ENCODE assay signal across 8 cellular contexts in the genomic region with DNA sequence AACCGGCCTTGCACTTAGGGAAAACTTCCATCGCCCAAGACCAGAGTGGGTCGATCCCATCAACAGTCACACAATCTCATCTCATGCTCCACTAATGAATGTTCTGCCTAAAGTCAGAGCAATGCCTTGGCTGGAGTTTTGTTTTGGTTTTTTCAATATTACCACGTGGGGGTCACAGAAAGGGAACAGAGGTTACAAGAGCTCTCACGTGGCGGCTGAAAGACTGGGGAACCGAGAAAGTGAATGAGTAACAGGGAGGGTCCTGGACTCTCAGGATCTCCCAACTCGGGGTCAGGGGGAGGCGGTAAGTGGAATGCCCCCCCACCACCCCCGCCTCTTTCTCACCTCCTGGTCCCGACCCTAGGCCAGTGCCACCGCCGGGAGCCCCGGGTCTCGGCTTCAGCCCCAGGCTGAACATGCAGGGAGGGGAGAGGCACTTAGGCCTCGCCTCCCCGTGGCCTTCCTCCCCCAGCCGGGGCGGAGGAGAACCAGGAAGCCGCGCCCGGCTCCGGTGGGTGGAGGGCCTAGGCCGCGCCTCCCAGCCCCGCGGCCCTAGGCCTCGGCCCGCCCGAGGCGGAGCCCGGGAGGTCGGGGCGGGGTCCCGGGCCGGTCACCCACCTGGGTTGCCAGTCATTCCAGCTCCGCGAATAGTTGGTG.
DNase-seq lines count a peak whose midpoint lies in the region; ATAC-seq, FAIRE-seq and TF ChIP-seq lines count a peak whose summit lies in the region.
"Not testable (repeated sequence)": the region's sequence is repeated elsewhere in the genome, so short reads cannot be mapped to it uniquely, and the experiment has no call there.

No MANE protein-coding gene starts in this region.

- peak overlapping the region; percentile 94 for H3K27ac ChIP-seq in HepG2 (ENCODE audit: extremely low read length, insufficient read depth, low read length)

- not testable (repeated sequence) for H4K20me1 ChIP-seq in HepG2 (ENCODE audit: insufficient read depth, low read length)

- ATAC-seq in GM19463 (IDR thresholded peaks at IDR 0.05; ENCODE audit: unreplicated experiment) (peak; percentile 40), HG03135 (IDR thresholded peaks at IDR 0.05; ENCODE audit: unreplicated experiment) (peak; percentile 35), HepG2 (peak; percentile 86)

- H3K36me3 ChIP-seq in BJ (ENCODE audit: control insufficient read depth, insufficient read depth, low read length); HepG2 (replicated peaks in 1 of 2; ENCODE audit: control insufficient read depth in 1 of 2, insufficient read depth in 2 of 2, low read length in 2 of 2): not testable (repeated sequence)

- FAIRE-seq in HepG2 (lab: Jason Lieb, UNC) = not testable (repeated sequence)

- H3K4me2 ChIP-seq in HepG2 (ENCODE audit: low read depth, low read length) = peak overlapping the region; percentile 55

- TF ChIP-seq POLR2A in HepG2 (IDR thresholded peaks at IDR 0.05; ENCODE audit: insufficient read depth in 1 of 2, low read depth in 2 of 2, low read length in 2 of 2) = not testable (repeated sequence)

- intact Hi-C loops in HepG2 (cut with micrococcal nuclease; ENCODE audit: unreplicated experiment) = not testable (repeated sequence)

- not testable (repeated sequence) for TF ChIP-seq CTCF in BJ (IDR thresholded peaks at IDR 0.05; ENCODE audit: insufficient read depth, low read depth, low read length); HepG2 (CRISPR knock-in tag; IDR thresholded peaks at IDR 0.05)

- H2AFZ ChIP-seq in HepG2 (ENCODE audit: low read length) = not testable (repeated sequence)

- not testable (repeated sequence) for H3K9me3 Mint-ChIP-seq in activated CD4-positive, alpha-beta memory T cell treated with anti-CD3 and anti-CD28 coated beads, Interleukin-2, amount 10 ng/mL, durations not matched to agents 7 days and 5 days

- not testable (repeated sequence) for DNase-seq in BJ (ENCODE audit: low read depth)
- peak; percentile 31 for DNase-seq in NCI-H510A treated with DMSO at 0.1 percent for 48 hours (lab: John Stamatoyannopoulos, UW)
- DNase-seq in activated CD4-positive, alpha-beta memory T cell treated with anti-CD3 and anti-CD28 coated beads, Interleukin-2, amount 10 ng/mL, durations not matched to agents 7 days and 5 days = peak; percentile 78
- peak; percentile 54 for DNase-seq in effector CD4-positive, alpha-beta T cell
- peak; percentile 62 for DNase-seq in HepG2 (ENCODE audit: low spot score)
- peak in 2 of 3 donors; percentile 43 to 53 for DNase-seq in stimulated activated CD4-positive, alpha-beta T cell treated with anti-CD3 and anti-CD28 coated beads, Interleukin-12 subunit alpha, Interleukin-12 subunit beta, amount 100 ng/mL, for 48 hours (ENCODE audit: low read depth in 2 of 3, low spot score in 1 of 3)

- H3K9ac ChIP-seq in HepG2 (ENCODE audit: insufficient read depth, low read depth, low read length) = peak overlapping the region; percentile 93

- H3K9me3 ChIP-seq in HepG2 (ENCODE audit: low read length) = not testable (repeated sequence)

- not testable (repeated sequence) for H3K27me3 Mint-ChIP-seq in activated CD4-positive, alpha-beta memory T cell treated with anti-CD3 and anti-CD28 coated beads, Interleukin-2, amount 10 ng/mL, durations not matched to agents 7 days and 5 days

- not testable (repeated sequence) for TF ChIP-seq EP300 in HepG2 (IDR thresholded peaks at IDR 0.05; ENCODE audit: low read depth in 2 of 2, low read length in 2 of 2); HepG2 (CRISPR knock-in tag; IDR thresholded peaks at IDR 0.05; ENCODE audit: borderline replicate concordance)

- H3K4me3 Mint-ChIP-seq in activated CD4-positive, alpha-beta memory T cell treated with anti-CD3 and anti-CD28 coated beads, Interleukin-2, amount 10 ng/mL, durations not matched to agents 7 days and 5 days = peak overlapping the region; percentile 96

- in situ Hi-C loops in HepG2 (cut with HindIII; ENCODE audit: extremely low pct_ligation_motif_present, low pct_unique_long_range_greater_than_20kb) = loop anchor here (25.0 kb wide), 1 partner anchor 743 kb away; no protein-coding TSS in a partner anchor

- H3K4me1 ChIP-seq in HepG2 (ENCODE audit: insufficient read depth, low read length) = peaks cover 35% of the 10 kb centered on the region

- peaks cover 36% of the 10 kb centered on the region for H3K79me2 ChIP-seq in HepG2 (ENCODE audit: insufficient read depth, low read length)

- peak overlapping the region; percentile 90 for H3K27ac Mint-ChIP-seq in activated CD4-positive, alpha-beta memory T cell treated with anti-CD3 and anti-CD28 coated beads, Interleukin-2, amount 10 ng/mL, durations not matched to agents 7 days and 5 days

- TF ChIP-seq RAD21 in HepG2 (CRISPR knock-in tag; IDR thresholded peaks at IDR 0.05) = not testable (repeated sequence)

- peak overlapping the region; percentile 69 for H3K4me3 ChIP-seq in BJ (ENCODE audit: low read depth, low read length)
- H3K4me3 ChIP-seq in HepG2 (replicated peaks in 1 of 3; ENCODE audit: insufficient read depth in 1 of 3, low read depth in 2 of 3, low read length in 3 of 3) = peak overlapping the region; percentile 45 to 90 (median 84); a peak in 5 of 6 replicates

- WGBS in HepG2 (ENCODE audit: low lambda C conversion rate) = 3% methylated on average over 8 of the region's 38 CpGs

- BruUV-seq in HepG2 (replicated peaks; lab: Mats Ljungman, UMichigan) = not testable (repeated sequence)

- CTCF ChIA-PET in BJ (lab: Yijun Ruan, JAX) = interaction anchor here (0.5 kb wide), 1 partner anchor 121 kb away, joined by 3 read pairs; no protein-coding TSS in a partner anchor
- CTCF ChIA-PET in activated CD4-positive, alpha-beta memory T cell treated with anti-CD3 and anti-CD28 coated beads, Interleukin-2, amount 10 ng/mL, durations not matched to agents 7 days and 5 days (lab: Charles Lee); HepG2 (lab: Yijun Ruan, JAX; ENCODE audit: low intra/inter-chr PET ratio, low total read pairs): not testable (repeated sequence)

- H3K27me3 ChIP-seq in BJ (ENCODE audit: control insufficient read depth, insufficient read depth, low read length); HepG2 (ENCODE audit: control insufficient read depth in 1 of 2, insufficient read depth in 2 of 2, low read length in 2 of 2): not testable (repeated sequence)

- POLR2A ChIA-PET in BJ (lab: Charles Lee) = not testable (repeated sequence)
- POLR2A ChIA-PET in activated CD4-positive, alpha-beta memory T cell treated with anti-CD3 and anti-CD28 coated beads, Interleukin-2, amount 10 ng/mL, durations not matched to agents 7 days and 5 days (lab: Charles Lee) = interaction anchor here (0.5 to 1.5 kb wide), 4 partner anchors 19 to 378 kb away, joined by 3 to 6 read pairs (median 4); partner anchors contain the start of gene SPN
- POLR2A ChIA-PET in HepG2 (lab: Yijun Ruan, JAX) = interaction anchor here (1.0 to 1.5 kb wide), 2 partner anchors 9 to 85 kb away, joined by 4 to 13 read pairs; partner anchors contain the start of gene QPRT

- not testable (repeated sequence) for H3K36me3 Mint-ChIP-seq in activated CD4-positive, alpha-beta memory T cell treated with anti-CD3 and anti-CD28 coated beads, Interleukin-2, amount 10 ng/mL, durations not matched to agents 7 days and 5 days (ENCODE audit: low read depth)

- peaks cover 38% of the 10 kb centered on the region for H3K4me1 Mint-ChIP-seq in activated CD4-positive, alpha-beta memory T cell treated with anti-CD3 and anti-CD28 coated beads, Interleukin-2, amount 10 ng/mL, durations not matched to agents 7 days and 5 days

TF ChIP-seq in HepG2, 621 proteins besides CTCF, POLR2A, EP300 and RAD21 (continues in another document):
- TF ChIP-seq DMAP1 (CRISPR knock-in tag; IDR thresholded peaks at IDR 0.05) (peak; percentile 57; the same call in 1 of the 2 replicates), NR2F6 (IDR thresholded peaks at IDR 0.05) (peak; percentile 37; the same call in 1 of the 2 replicates), NR2F6 (CRISPR knock-in tag; IDR thresholded peaks at IDR 0.05) (peak; percentile 51; the same call in 1 of the 2 replicates), ARNTL (CRISPR knock-in tag; IDR thresholded peaks at IDR 0.05) (peak; percentile 50; the same call in 1 of the 2 replicates), ZNF609 (CRISPR knock-in tag; IDR thresholded peaks at IDR 0.05; ENCODE audit: borderline replicate concordance) (0 out of 2 replicates have a peak, but pooled peaks have one; percentile 14), MXD4 (CRISPR knock-in tag; IDR thresholded peaks at IDR 0.05) (peak; percentile 55; the same call in 1 of the 2 replicates), ZFX (CRISPR knock-in tag; IDR thresholded peaks at IDR 0.05; ENCODE audit: low read depth) (peak; percentile 88)

Comparison
In these comparisons a context has a peak if more than half of its experiments do, and no peak if none do; other contexts are left out.
1. ATAC-seq: peak in every context shown above with its lines; median percentile 86 in HepG2; 40 in GM19463; 35 in HG03135.